ENCODE assay signal across 9 cellular contexts in genomic region chr20:14879020-14879697, GRCh38.
A peak's percentile ranks its signal among the peaks of the same experiment; 100 is the strongest.
DNase-seq lines count a peak whose midpoint lies in the region; ATAC-seq, FAIRE-seq and TF ChIP-seq lines count a peak whose summit lies in the region.
"Had no signal": no experiment of that assay in that cellular context is flagged by ENCODE, and none has a peak within 500 bp of the region (broad histone marks: within the 10 kb centered on the region; RNA-seq: fewer than 3 reads in every experiment).

No MANE protein-coding gene starts in this region.

- no peak overlapping the region for H3K27ac ChIP-seq in uterus

- H3K4me3 ChIP-seq in uterus = no peak overlapping the region

- TF ChIP-seq CTCF in uterus (IDR thresholded peaks at IDR 0.05) = no peak

- no peaks in the 10 kb centered on the region for H3K36me3 ChIP-seq in uterus

- no peak for TF ChIP-seq POLR2A in uterus (IDR thresholded peaks at IDR 0.05)
- TF ChIP-seq POLR2A in GM12892 (IDR thresholded peaks at IDR 0.05; ENCODE audit: low read depth, low read length) = no peak

- intact Hi-C loops in uterus (cut with DNase I; ENCODE audit: low total_unique reads) = no loop called here

- in situ Hi-C loops in SK-MEL-5 (cut with HindIII; ENCODE audit: low pct_unique_long_range_greater_than_20kb, low sequenced_read_pairs) = no loop called here

- peak; percentile 73 for ATAC-seq in GM18520 (IDR thresholded peaks at IDR 0.05; ENCODE audit: unreplicated experiment)
- peak; percentile 65 for ATAC-seq in HG03039 (IDR thresholded peaks at IDR 0.05; ENCODE audit: unreplicated experiment)

- FAIRE-seq in GM12892 (lab: Jason Lieb, UNC) = no peak

- H3K9me3 ChIP-seq in uterus = no peaks in the 10 kb centered on the region

- DNase-seq in SK-MEL-5 (ENCODE audit: low read depth, low spot score) = peak; percentile 79
- peak; percentile 30 for DNase-seq in myocyte (ENCODE audit: low read depth)
- no peak for DNase-seq in uterus
- no peak for DNase-seq in NAMALWA (ENCODE audit: low spot score)
- DNase-seq in middle frontal gyrus (ENCODE audit: extremely low spot score, low spot score) = no peak
- no peak for DNase-seq in GM12892 (ENCODE audit: insufficient read length)
- DNase-seq: activated CD4-positive, alpha-beta memory T cell treated with anti-CD3 and anti-CD28 coated beads, Interleukin-2, amount 10 ng/mL, durations not matched to agents 7 days and 5 days had no signal

- H3K27me3 ChIP-seq in uterus = no peaks in the 10 kb centered on the region

- no peaks in the 10 kb centered on the region for H3K4me1 ChIP-seq in uterus

Comparison
In these comparisons a context has a peak if more than half of its experiments do, and no peak if none do; other contexts are left out.
1. DNase-seq: peak in SK-MEL-5 (single experiment) and myocyte (single experiment); none in uterus (0 of 2), NAMALWA (single experiment), middle frontal gyrus (single experiment) and GM12892 (single experiment).